ENCODE assay signal across 26 cellular contexts in genomic region chr10:62894156-62894555, GRCh38.
"Had no signal": no experiment of that assay in that cellular context is flagged by ENCODE, and none has a peak within 500 bp of the region (broad histone marks: within the 10 kb centered on the region; RNA-seq: fewer than 3 reads in every experiment).

No MANE protein-coding gene starts in this region.

- H3K9me3 Mint-ChIP-seq: activated T-cell treated with anti-CD3 and anti-CD28 coated beads, Interleukin-2, amount 50 U/mL, for 4 hours; activated T-helper 17 cell treated with anti-CD3 and anti-CD28 coated beads, Interleukin-2, amount 50 U/mL, for 72 hours; central memory CD8-positive, alpha-beta T cell; dendritic cell treated with granulocyte-macrophage colony-stimulating factor and Interleukin-4, amounts not matched to agents 40 ng/mL and 50 ng/mL, for 4 days; endodermal cell had no signal

- H3K4me3 Mint-ChIP-seq: activated CD4-positive, alpha-beta memory T cell treated with anti-CD3 and anti-CD28 coated beads, Interleukin-2, amount 10 ng/mL, durations not matched to agents 7 days and 5 days; activated CD4-positive, alpha-beta T cell treated with anti-CD3 and anti-CD28 coated beads for 36 hours; activated CD4-positive, alpha-beta T cell treated with anti-CD3 and anti-CD28 coated beads, Interleukin-2, amount 10 ng/mL, durations not matched to agents 24 days and 14 days; activated naive CD8-positive, alpha-beta T cell; activated T-cell treated with anti-CD3 and anti-CD28 coated beads, Interleukin-2, amount 50 U/mL, for 4 hours; activated T-helper 17 cell treated with anti-CD3 and anti-CD28 coated beads, Interleukin-2, amount 50 U/mL, for 72 hours; central memory CD8-positive, alpha-beta T cell; dendritic cell treated with granulocyte-macrophage colony-stimulating factor and Interleukin-4, amounts not matched to agents 40 ng/mL and 50 ng/mL, for 4 days; endodermal cell had no signal

- H3K36me3 ChIP-seq: brain microvascular endothelial cell had no signal

- H3K4me1 Mint-ChIP-seq: activated CD4-positive, alpha-beta memory T cell treated with anti-CD3 and anti-CD28 coated beads, Interleukin-2, amount 10 ng/mL, durations not matched to agents 7 days and 5 days; activated CD4-positive, alpha-beta T cell treated with anti-CD3 and anti-CD28 coated beads for 36 hours; central memory CD8-positive, alpha-beta T cell had no signal

- H3K27ac Mint-ChIP-seq: activated CD4-positive, alpha-beta memory T cell treated with anti-CD3 and anti-CD28 coated beads, Interleukin-2, amount 10 ng/mL, durations not matched to agents 7 days and 5 days; activated CD4-positive, alpha-beta T cell treated with anti-CD3 and anti-CD28 coated beads for 36 hours; activated CD4-positive, alpha-beta T cell treated with anti-CD3 and anti-CD28 coated beads, Interleukin-2, amount 10 ng/mL, durations not matched to agents 24 days and 14 days; activated naive CD8-positive, alpha-beta T cell; activated T-helper 17 cell treated with anti-CD3 and anti-CD28 coated beads, Interleukin-2, amount 50 U/mL, for 72 hours; dendritic cell treated with granulocyte-macrophage colony-stimulating factor and Interleukin-4, amounts not matched to agents 40 ng/mL and 50 ng/mL, for 4 days; endodermal cell had no signal

- H3K4me3 ChIP-seq: coronary artery, dorsolateral prefrontal cortex had no signal

- H3K27me3 Mint-ChIP-seq: activated naive CD8-positive, alpha-beta T cell had no signal

- DNase-seq: activated CD4-positive, alpha-beta memory T cell treated with anti-CD3 and anti-CD28 coated beads, Interleukin-2, amount 10 ng/mL, durations not matched to agents 7 days and 5 days; activated CD4-positive, alpha-beta T cell treated with anti-CD3 and anti-CD28 coated beads for 36 hours; activated CD4-positive, alpha-beta T cell treated with anti-CD3 and anti-CD28 coated beads, Interleukin-2, amount 10 ng/mL, durations not matched to agents 24 days and 14 days; activated CD4-positive, CD25-positive, alpha-beta regulatory T cell; activated CD4-positive, CD25-positive, alpha-beta regulatory T cell treated with anti-CD3 and anti-CD28 coated beads, Interleukin-2, amount 50 U/mL, for 72 hours; activated CD8-positive, alpha-beta memory T cell treated with anti-CD3 and anti-CD28 coated beads for 24 hours; activated effector memory CD4-positive, alpha-beta T cell treated with Interleukin-2 at 50 U/mL for 16 hours; activated gamma-delta T cell treated with Interleukin-2 at 50 U/mL for 16 hours; activated naive CD4-positive, alpha-beta T cell treated with anti-CD3 and anti-CD28 coated beads, Interleukin-2, amount 50 U/mL, for 16 hours; activated naive CD4-positive, alpha-beta T cell treated with Interleukin-2 at 50 U/mL for 16 hours; activated T-cell treated with anti-CD3 and anti-CD28 coated beads, Interleukin-2, amount 50 U/mL, for 4 hours; amniotic stem cell; anterior cingulate cortex; brain microvascular endothelial cell; dorsolateral prefrontal cortex; effector memory CD4-positive, alpha-beta T cell; endodermal cell; foreskin fibroblast; head of caudate nucleus; T-helper 2 cell had no signal

- H3K27ac ChIP-seq: brain microvascular endothelial cell, coronary artery, dorsolateral prefrontal cortex had no signal

- ATAC-seq: activated CD4-positive, alpha-beta T cell treated with anti-CD3 and anti-CD28 coated beads for 36 hours; activated T-cell treated with anti-CD3 and anti-CD28 coated beads, Interleukin-2, amount 50 U/mL, for 4 hours; activated T-helper 17 cell treated with anti-CD3 and anti-CD28 coated beads, Interleukin-2, amount 50 U/mL, for 72 hours; esophagus mucosa had no signal

- H3K36me3 Mint-ChIP-seq: activated naive CD8-positive, alpha-beta T cell had no signal

- H3K27me3 ChIP-seq: brain microvascular endothelial cell had no signal
